Comparison of ENCODE assay signal across 8 cellular contexts in the genomic region with DNA sequence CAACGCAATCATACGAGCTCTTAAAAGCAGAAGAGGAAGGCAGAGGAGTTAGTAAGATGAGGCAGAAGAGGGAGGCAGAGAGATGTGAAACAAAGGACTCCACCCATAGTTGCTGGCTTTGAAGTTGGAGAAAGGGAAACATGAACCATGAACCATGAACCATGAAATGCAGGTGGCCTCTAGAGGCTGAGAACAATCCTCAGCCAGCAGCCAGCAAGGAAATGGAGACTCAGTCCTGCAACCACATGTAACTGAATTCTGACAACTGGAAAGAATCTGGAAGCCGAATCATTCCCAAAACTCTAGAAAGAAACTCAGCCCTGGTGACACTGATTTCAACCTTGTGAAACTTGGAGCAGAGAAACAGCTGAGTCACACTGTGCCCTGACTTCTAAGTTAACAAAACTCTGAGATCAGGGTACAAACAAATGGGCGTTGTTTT. TPM values are rescaled to one million over a fixed set of nuclear protein-coding genes. Genes with fewer than 3 reads are reported as not detected.
DNase-seq lines count a peak whose midpoint lies in the region; ATAC-seq, FAIRE-seq and TF ChIP-seq lines count a peak whose summit lies in the region.

No MANE protein-coding gene starts in this region.

- peak overlapping the region; percentile 70 for H2AFZ ChIP-seq in fibroblast of lung (ENCODE audit: low read length)

- H3K79me2 ChIP-seq in fibroblast of lung (ENCODE audit: control insufficient read depth, insufficient read depth, low read length) = no peaks in the 10 kb centered on the region

- peaks cover 32 to 51% (median 44%) of the 10 kb centered on the region in 10 experiments for H3K4me1 ChIP-seq in BLaER1 treated with 17β-estradiol and CSF1 and Interleukin-3, amounts not matched to agents 10 nM and 100 nM
- peaks cover 0 to 27% (median 12%) of the 10 kb centered on the region in 4 donors for H3K4me1 ChIP-seq in Peyer's patch
- peaks cover 12% of the 10 kb centered on the region for H3K4me1 ChIP-seq in fibroblast of lung (ENCODE audit: control insufficient read depth, extremely low read depth, insufficient read depth, low read length)
- H3K4me1 ChIP-seq in thoracic aorta (ENCODE audit: control insufficient read depth in 1 of 2, low read depth in 2 of 2) = peaks cover 22 to 30% of the 10 kb centered on the region in 2 donors

- H3K9me3 ChIP-seq in BLaER1 treated with 17β-estradiol and CSF1 and Interleukin-3, amounts not matched to agents 10 nM and 100 nM (replicated peaks in 1 of 11) = peaks cover 0 to 7% (median 0%) of the 10 kb centered on the region in 11 experiments; a peak in 5 of 22 replicates
- H3K9me3 ChIP-seq in Peyer's patch = no peaks in the 10 kb centered on the region
- no peaks in the 10 kb centered on the region for H3K9me3 ChIP-seq in fibroblast of lung (ENCODE audit: control insufficient read depth, insufficient read depth, low read depth, low read length)
- no peaks in the 10 kb centered on the region for H3K9me3 ChIP-seq in thoracic aorta

- peak overlapping the region in 10 of 11 experiments; percentile 9 to 78 (median 70); a peak in 19 of 22 replicates for H3K27ac ChIP-seq in BLaER1 treated with 17β-estradiol and CSF1 and Interleukin-3, amounts not matched to agents 10 nM and 100 nM
- H3K27ac ChIP-seq in Peyer's patch (peak overlapping the region; percentile 6 to 61 (median 29)), fibroblast of lung (ENCODE audit: insufficient read depth, low read length) (peak overlapping the region; percentile 77), thoracic aorta (peak overlapping the region; percentile 32 to 91)

- H3K9ac ChIP-seq in BLaER1 treated with 17β-estradiol and CSF1 and Interleukin-3, amounts not matched to agents 10 nM and 100 nM = peak overlapping the region in 9 of 11 experiments; percentile 14 to 60 (median 54); a peak in 13 of 22 replicates
- H3K9ac ChIP-seq in fibroblast of lung (ENCODE audit: insufficient read depth, low read length) = no peak overlapping the region

- no peak for FAIRE-seq in frontal cortex (lab: Jason Lieb, UNC)

- TF ChIP-seq CTCF in Peyer's patch (IDR thresholded peaks at IDR 0.05) = peak in 3 of 6 experiments; percentile 16 to 18 (median 17)
- TF ChIP-seq CTCF in fibroblast of lung (conservative IDR thresholded peaks at IDR 0.05 in 1 of 2, IDR thresholded peaks at IDR 0.05 in 1 of 2; ENCODE audit: low read depth in 1 of 2, low read length in 2 of 2) = no peak
- no peak for TF ChIP-seq CTCF in thoracic aorta (IDR thresholded peaks at IDR 0.05)

- ATAC-seq in GM18520 (IDR thresholded peaks at IDR 0.05; ENCODE audit: unreplicated experiment) (peak; percentile 27), HG02981 (IDR thresholded peaks at IDR 0.05; ENCODE audit: unreplicated experiment) (peak; percentile 52), thoracic aorta (ENCODE audit: insufficient number of reproducible peaks, low FRiP score, low read depth) (peak; percentile 94)

- no peaks in the 10 kb centered on the region for H4K20me1 ChIP-seq in BLaER1 treated with 17β-estradiol and CSF1 and Interleukin-3, amounts not matched to agents 10 nM and 100 nM
- H4K20me1 ChIP-seq in fibroblast of lung (ENCODE audit: control insufficient read depth, extremely low read depth, insufficient read depth, low read length) = no peaks in the 10 kb centered on the region

- H3K4me2 ChIP-seq in BLaER1 treated with 17β-estradiol and CSF1 and Interleukin-3, amounts not matched to agents 10 nM and 100 nM = peak overlapping the region; percentile 42 to 81 (median 67)
- peak overlapping the region; percentile 70 for H3K4me2 ChIP-seq in fibroblast of lung (ENCODE audit: extremely low read depth, insufficient read depth, low read length)

- no peaks in the 10 kb centered on the region for H3K36me3 ChIP-seq in BLaER1 treated with 17β-estradiol and CSF1 and Interleukin-3, amounts not matched to agents 10 nM and 100 nM
- H3K36me3 ChIP-seq in Peyer's patch = no peaks in the 10 kb centered on the region
- H3K36me3 ChIP-seq in fibroblast of lung (ENCODE audit: control insufficient read depth, insufficient read depth, low read length) = no peaks in the 10 kb centered on the region
- H3K36me3 ChIP-seq in thoracic aorta = no peaks in the 10 kb centered on the region

- no peak for TF ChIP-seq POLR2A in Peyer's patch (IDR thresholded peaks at IDR 0.05)

- H3K4me3 ChIP-seq in BLaER1 treated with 17β-estradiol and CSF1 and Interleukin-3, amounts not matched to agents 10 nM and 100 nM = no peak overlapping the region; a peak in 1 of 20 replicates
- H3K4me3 ChIP-seq in Peyer's patch = no peak overlapping the region
- H3K4me3 ChIP-seq in fibroblast of lung (replicated peaks in 1 of 4; ENCODE audit: control extremely low read depth in 1 of 4, insufficient read depth in 1 of 4, low read depth in 3 of 4, low read length in 4 of 4) = no peak overlapping the region
- peak overlapping the region; percentile 32 for H3K4me3 ChIP-seq in thoracic aorta

- DNase-seq in Peyer's patch (peak in 2 of 3 donors; percentile 44 to 66), fibroblast of lung (ENCODE audit: low read depth in 2 of 2) (peak; percentile 79 to 83), thoracic aorta (ENCODE audit: low spot score) (no peak), NCI-H524 treated with DMSO at 0.1 percent for 48 hours (lab: John Stamatoyannopoulos, UW) (no peak), frontal cortex (ENCODE audit: low spot score in 2 of 2) (no peak)

- H3K27me3 ChIP-seq in BLaER1 treated with 17β-estradiol and CSF1 and Interleukin-3, amounts not matched to agents 10 nM and 100 nM = no peaks in the 10 kb centered on the region
- H3K27me3 ChIP-seq in Peyer's patch = no peaks in the 10 kb centered on the region
- H3K27me3 ChIP-seq in fibroblast of lung (ENCODE audit: control insufficient read depth, insufficient read depth, low read length) = no peaks in the 10 kb centered on the region
- no peaks in the 10 kb centered on the region for H3K27me3 ChIP-seq in thoracic aorta (replicated peaks; ENCODE audit: insufficient read depth)

RNA-seq across cellular contexts. Expression of gene DIPK1A, which starts 10.1 kb away (rescaled TPM):
- 10 to 100 TPM in 1 of 4 donors, 1 to 10 TPM in 3; 5.1 to 12.4 (median 7.8) TPM for total RNA-seq in Peyer's patch
- 8.2 and 19.7 TPM in 2 replicates for total RNA-seq in fibroblast of lung
- polyA plus RNA-seq in fibroblast of lung = 39.1 and 85.7 TPM in 2 replicates
- 23.0 and 47.2 TPM in 2 replicates for polyA plus RNA-seq in fibroblast of lung (2012)
- 1.0 and 3.1 TPM in 2 replicates for polyA minus RNA-seq in fibroblast of lung (ENCODE audit: low replicate concordance)
- 10 to 100 TPM; 10.8 to 18.3 TPM for total RNA-seq in thoracic aorta
- total RNA-seq in frontal cortex = 24.5 TPM

Comparison
In these comparisons a context has a peak if more than half of its experiments do, and no peak if none do; other contexts are left out.
1. ATAC-seq: peak in every context shown above with its lines; median percentile 94 in thoracic aorta; 52 in HG02981; 27 in GM18520.
2. DNase-seq: peak in Peyer's patch (2 of 3) and fibroblast of lung (2 of 2); none in thoracic aorta (single experiment), NCI-H524 treated with DMSO at 0.1 percent for 48 hours (single experiment) and frontal cortex (0 of 2).
3. Peak in every context shown above with its lines, with median percentiles within 50 percentile points of each other: H3K27ac ChIP-seq.